ENCODE assay signal across 18 cellular contexts in the genomic region with DNA sequence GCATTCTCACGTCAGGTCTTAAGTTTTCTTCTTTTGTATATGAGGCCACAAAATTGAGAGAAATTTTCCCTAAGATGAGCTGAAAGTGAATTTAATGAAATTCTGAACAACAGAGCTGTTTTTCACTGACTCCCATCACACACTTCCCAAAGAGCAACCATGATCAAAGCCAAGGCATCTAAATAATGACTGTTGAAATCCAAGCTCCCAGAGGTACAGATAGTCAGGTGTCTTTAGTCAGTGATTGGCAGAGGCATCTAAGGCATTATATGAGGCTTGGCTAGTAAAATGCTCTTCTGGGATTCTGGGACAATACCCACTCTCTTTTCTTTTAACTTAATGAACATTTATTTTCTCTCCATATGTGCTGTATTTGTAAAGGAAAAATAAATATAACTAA. TPM values are rescaled to one million over a fixed set of nuclear protein-coding genes. Genes with fewer than 3 reads are reported as not detected.
DNase-seq lines count a peak whose midpoint lies in the region; ATAC-seq and TF ChIP-seq lines count a peak whose summit lies in the region.
"Had no signal": no experiment of that assay in that cellular context is flagged by ENCODE, and none has a peak within 500 bp of the region (broad histone marks: within the 10 kb centered on the region; RNA-seq: fewer than 3 reads in every experiment).

No MANE protein-coding gene starts in this region.

- H4K20me1 ChIP-seq in GM23248 (ENCODE audit: insufficient read depth) (no peaks in the 10 kb centered on the region), hepatocyte (ENCODE audit: insufficient read depth, poor library complexity, severe bottlenecking) (no peaks in the 10 kb centered on the region)

- H3K27me3 Mint-ChIP-seq in HFFc6 (ENCODE audit: insufficient read depth), result peaks cover 5% of the 10 kb centered on the region

- ATAC-seq in GM19463 (IDR thresholded peaks at IDR 0.05; ENCODE audit: unreplicated experiment), result no peak
- ATAC-seq: A549, GM12878, HCT116 had no signal

- H3K36me3 ChIP-seq in GM23248 (ENCODE audit: low read depth), result no peaks in the 10 kb centered on the region
- no peaks in the 10 kb centered on the region for H3K36me3 ChIP-seq in duodenal mucosa (ENCODE audit: control insufficient read depth in 1 of 2, insufficient read depth in 2 of 2, low read length in 2 of 2)
- H3K36me3 ChIP-seq in hepatocyte (replicated peaks; ENCODE audit: insufficient read depth, low read depth), result no peaks in the 10 kb centered on the region

- TF ChIP-seq CTCF in HFFc6 (IDR thresholded peaks at IDR 0.05), result no peak
- no peak for TF ChIP-seq CTCF in hepatocyte (IDR thresholded peaks at IDR 0.05; ENCODE audit: poor library complexity)

- in situ Hi-C loops in GM23248 (cut with MboI), result loop anchor here (10.0 to 25.0 kb wide), 4 partner anchors 302 to 656 kb away; no protein-coding TSS in a partner anchor

- H3K79me2 ChIP-seq in GM23248 (ENCODE audit: insufficient read depth), result peaks cover 22% of the 10 kb centered on the region
- no peaks in the 10 kb centered on the region for H3K79me2 ChIP-seq in hepatocyte

- H3K9ac ChIP-seq in GM23248 (no peak overlapping the region), duodenal mucosa (ENCODE audit: low read depth in 1 of 2, low read length in 2 of 2) (peak overlapping the region in 1 of 2 donors; percentile 87)
- H3K9ac ChIP-seq: KMS-11 had no signal

- H3K4me1 Mint-ChIP-seq in HFFc6 (ENCODE audit: low read depth), result peaks cover 67% of the 10 kb centered on the region

- 0 out of 2 replicates have a peak overlapping the region, but pooled peaks have one; percentile 74 for H2AFZ ChIP-seq in GM23248
- no peak overlapping the region for H2AFZ ChIP-seq in hepatocyte

- H3K27me3 ChIP-seq in GM23248 (replicated peaks; ENCODE audit: insufficient read depth), result no peaks in the 10 kb centered on the region
- H3K27me3 ChIP-seq in duodenal mucosa (ENCODE audit: control insufficient read depth in 1 of 2, insufficient read depth in 2 of 2, low read length in 2 of 2), result peaks cover 0 to 4% of the 10 kb centered on the region in 2 donors
- peaks cover 38% of the 10 kb centered on the region for H3K27me3 ChIP-seq in hepatocyte

- H3K36me3 Mint-ChIP-seq in HFFc6 (ENCODE audit: low read depth), result peaks cover 40% of the 10 kb centered on the region

- no peaks in the 10 kb centered on the region for H3K9me3 ChIP-seq in GM23248 (ENCODE audit: low read depth)
- no peaks in the 10 kb centered on the region for H3K9me3 ChIP-seq in duodenal mucosa (ENCODE audit: control insufficient read depth in 1 of 2, low read length in 2 of 2)
- H3K9me3 ChIP-seq in hepatocyte (ENCODE audit: low read depth), result no peaks in the 10 kb centered on the region

- peaks cover 22% of the 10 kb centered on the region for H3K4me1 ChIP-seq in GM23248 (ENCODE audit: insufficient read depth)
- H3K4me1 ChIP-seq in duodenal mucosa (ENCODE audit: control insufficient read depth in 1 of 2, insufficient read depth in 2 of 2, low read length in 2 of 2), result peaks cover 11 to 14% of the 10 kb centered on the region in 2 donors
- H3K4me1 ChIP-seq in hepatocyte (ENCODE audit: insufficient read depth), result peaks cover 21% of the 10 kb centered on the region
- H3K4me1 ChIP-seq: A549 had no signal

- H3K9me3 Mint-ChIP-seq in HFFc6, result peaks cover 4% of the 10 kb centered on the region

- H3K4me2 ChIP-seq in GM23248 (ENCODE audit: unreplicated experiment) (peak overlapping the region; percentile 88), hepatocyte (peak overlapping the region; percentile 89)
- H3K4me2 ChIP-seq: A549, KMS-11 had no signal

- peak overlapping the region; percentile 45; the same call in 1 of the 2 replicates for H3K27ac Mint-ChIP-seq in HFFc6
- H3K27ac Mint-ChIP-seq: CD4-positive, alpha-beta T cell had no signal

- WGBS in GM23248 (ENCODE audit: low coverage in 1 of 2, low lambda C conversion rate in 2 of 2, missing lambda C conversion rate in 2 of 2), 2 experiments, result 95 to 98% methylated on average over 1 of the region's 1 CpG
- WGBS in hepatocyte (ENCODE audit: low lambda C conversion rate, missing lambda C conversion rate), result 89% methylated on average over 1 of the region's 1 CpG

- H3K9me2 ChIP-seq in GM23248 (ENCODE audit: insufficient read depth) (no peaks in the 10 kb centered on the region), hepatocyte (replicated peaks; ENCODE audit: insufficient read depth) (no peaks in the 10 kb centered on the region)

- DNase-seq in GM23248 (no peak), HFFc6 (no peak), hepatocyte (ENCODE audit: low spot score) (no peak), SIG-M5 (lab: John Stamatoyannopoulos, UW) (no peak), 8988T (no peak)
- DNase-seq: AML-193; CD4-positive, alpha-beta T cell; DMS53; DND-41; H7 had no signal

- H3K4me3 Mint-ChIP-seq in HFFc6, result peak overlapping the region; percentile 98
- H3K4me3 Mint-ChIP-seq: CD4-positive, alpha-beta T cell had no signal

- no peak overlapping the region for H3K4me3 ChIP-seq in GM23248
- peak overlapping the region; percentile 69 to 85 for H3K4me3 ChIP-seq in duodenal mucosa (ENCODE audit: low read depth in 1 of 2, low read length in 2 of 2)
- peak overlapping the region; percentile 7 for H3K4me3 ChIP-seq in hepatocyte
- H3K4me3 ChIP-seq: A549, GM12878 had no signal

- H3K27ac ChIP-seq in GM23248 (no peak overlapping the region), duodenal mucosa (ENCODE audit: low read depth, low read length) (no peak overlapping the region), hepatocyte (no peak overlapping the region)
- H3K27ac ChIP-seq: A549, C4-2B, KMS-11 had no signal

- peaks cover 12% of the 10 kb centered on the region; the same call in 1 of the 2 replicates for H3F3A ChIP-seq in GM23248 (ENCODE audit: insufficient read depth)

RNA-seq across cellular contexts. Expression of a gene that starts 1.0 kb away (rescaled TPM):
- 17.6 and 18.4 TPM in 2 replicates for total RNA-seq in GM23248 (2014; rRNA removed; shearing (Covaris generic))
- 26.7 and 27.6 TPM in 2 replicates for polyA plus RNA-seq in GM23248 (2016; fragmentation: Nextera tagmentation; extraction: Ambion mirVana)
- total RNA-seq in HFFc6 (2021; fragmentation: NEBNext Ultra II Directional; extraction: Animal tissue kit (Norgen Biotek cat#: 25700)), result 100 to 1,000 TPM; 106 to 209 (median 120) TPM
- 6.0 and 7.3 TPM in 2 replicates for total RNA-seq in hepatocyte
- 2.8 and 7.1 TPM in 2 replicates for polyA plus RNA-seq in hepatocyte
- total RNA-seq: CD4-positive, alpha-beta T cell; G401; GM12878 had no signal
- polyA plus RNA-seq: A549 had no signal

RNA-seq across cellular contexts. Expression of a gene that starts 49.2 kb away (rescaled TPM):
- total RNA-seq in GM23248 (2014; rRNA removed; shearing (Covaris generic)), result 0.63 TPM in 1 of 2 replicates, not detected in the other
- polyA plus RNA-seq in GM23248 (2016; fragmentation: Nextera tagmentation; extraction: Ambion mirVana) (0.10 TPM in 1 of 2 replicates, not detected in the other), hepatocyte (1.1 and 1.9 TPM in 2 replicates)
- under 1 TPM in 2 of 6 experiments, not detected in 4; 0.08 to 0.12 TPM for total RNA-seq in HFFc6 (2021; fragmentation: NEBNext Ultra II Directional; extraction: Animal tissue kit (Norgen Biotek cat#: 25700))
- 2.3 and 4.0 TPM in 2 replicates for total RNA-seq in hepatocyte
- total RNA-seq: CD4-positive, alpha-beta T cell; G401; GM12878 had no signal
- polyA plus RNA-seq: A549, GM12878 had no signal
